3 cellular contexts compared by ENCODE assay signal in genomic region chr18:75208055-75208835, GRCh38.
TF ChIP-seq lines count a peak whose summit lies in the region.

No MANE protein-coding gene starts in this region.

TF ChIP-seq in HEK293T, 16 proteins besides CTCF, POLR2A, EP300 and RAD21 (continued from another document):
- TF ChIP-seq FOXA1 (IDR thresholded peaks at IDR 0.05), result no peak
- no peak for TF ChIP-seq ZNF384 (IDR thresholded peaks at IDR 0.05)
- TF ChIP-seq ARNT (IDR thresholded peaks at IDR 0.05), result no peak

TF ChIP-seq in WTC11, 78 proteins besides CTCF, POLR2A, EP300 and RAD21:
- TF ChIP-seq E2F4 (CRISPR knock-in tag; IDR thresholded peaks at IDR 0.05; ENCODE audit: borderline replicate concordance, low read depth) (no peak), ZBTB21 (CRISPR knock-in tag; IDR thresholded peaks at IDR 0.05; ENCODE audit: borderline replicate concordance) (no peak), FOXP1 (CRISPR knock-in tag; IDR thresholded peaks at IDR 0.05; ENCODE audit: borderline replicate concordance) (peak; percentile 77; the same call in 1 of the 2 replicates), SMAD3 (CRISPR knock-in tag; IDR thresholded peaks at IDR 0.05; ENCODE audit: borderline replicate concordance) (no peak), SP1 (CRISPR knock-in tag; conservative IDR thresholded peaks at IDR 0.05) (0 out of 2 replicates have a peak, but pooled peaks have one; percentile 30), KAT7 (CRISPR knock-in tag; IDR thresholded peaks at IDR 0.05; ENCODE audit: borderline replicate concordance) (0 out of 2 replicates have a peak, but pooled peaks have one; percentile 35), ZSCAN18 (CRISPR knock-in tag; IDR thresholded peaks at IDR 0.05) (no peak), MXD4 (CRISPR knock-in tag; IDR thresholded peaks at IDR 0.05; ENCODE audit: borderline replicate concordance) (no peak), FOXJ3 (CRISPR knock-in tag; IDR thresholded peaks at IDR 0.05; ENCODE audit: borderline replicate concordance) (no peak)
- TF ChIP-seq, protein P1, sequence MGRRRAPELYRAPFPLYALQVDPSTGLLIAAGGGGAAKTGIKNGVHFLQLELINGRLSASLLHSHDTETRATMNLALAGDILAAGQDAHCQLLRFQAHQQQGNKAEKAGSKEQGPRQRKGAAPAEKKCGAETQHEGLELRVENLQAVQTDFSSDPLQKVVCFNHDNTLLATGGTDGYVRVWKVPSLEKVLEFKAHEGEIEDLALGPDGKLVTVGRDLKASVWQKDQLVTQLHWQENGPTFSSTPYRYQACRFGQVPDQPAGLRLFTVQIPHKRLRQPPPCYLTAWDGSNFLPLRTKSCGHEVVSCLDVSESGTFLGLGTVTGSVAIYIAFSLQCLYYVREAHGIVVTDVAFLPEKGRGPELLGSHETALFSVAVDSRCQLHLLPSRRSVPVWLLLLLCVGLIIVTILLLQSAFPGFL (CRISPR knock-in tag; IDR thresholded peaks at IDR 0.05; ENCODE audit: borderline replicate concordance), result no peak
- TF ChIP-seq, protein P2, sequence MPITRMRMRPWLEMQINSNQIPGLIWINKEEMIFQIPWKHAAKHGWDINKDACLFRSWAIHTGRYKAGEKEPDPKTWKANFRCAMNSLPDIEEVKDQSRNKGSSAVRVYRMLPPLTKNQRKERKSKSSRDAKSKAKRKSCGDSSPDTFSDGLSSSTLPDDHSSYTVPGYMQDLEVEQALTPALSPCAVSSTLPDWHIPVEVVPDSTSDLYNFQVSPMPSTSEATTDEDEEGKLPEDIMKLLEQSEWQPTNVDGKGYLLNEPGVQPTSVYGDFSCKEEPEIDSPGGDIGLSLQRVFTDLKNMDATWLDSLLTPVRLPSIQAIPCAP (CRISPR knock-in tag; IDR thresholded peaks at IDR 0.05), result no peak
- TF ChIP-seq, protein P3, sequence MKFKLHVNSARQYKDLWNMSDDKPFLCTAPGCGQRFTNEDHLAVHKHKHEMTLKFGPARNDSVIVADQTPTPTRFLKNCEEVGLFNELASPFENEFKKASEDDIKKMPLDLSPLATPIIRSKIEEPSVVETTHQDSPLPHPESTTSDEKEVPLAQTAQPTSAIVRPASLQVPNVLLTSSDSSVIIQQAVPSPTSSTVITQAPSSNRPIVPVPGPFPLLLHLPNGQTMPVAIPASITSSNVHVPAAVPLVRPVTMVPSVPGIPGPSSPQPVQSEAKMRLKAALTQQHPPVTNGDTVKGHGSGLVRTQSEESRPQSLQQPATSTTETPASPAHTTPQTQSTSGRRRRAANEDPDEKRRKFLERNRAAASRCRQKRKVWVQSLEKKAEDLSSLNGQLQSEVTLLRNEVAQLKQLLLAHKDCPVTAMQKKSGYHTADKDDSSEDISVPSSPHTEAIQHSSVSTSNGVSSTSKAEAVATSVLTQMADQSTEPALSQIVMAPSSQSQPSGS (CRISPR knock-in tag; IDR thresholded peaks at IDR 0.05; ENCODE audit: borderline replicate concordance, low read depth), result no peak

TF ChIP-seq in HepG2, 621 proteins besides CTCF, POLR2A, EP300 and RAD21 (continued from another document and continues in another):
- 0 out of 2 replicates have a peak, but pooled peaks have one; percentile 32 for TF ChIP-seq GFI1 (CRISPR knock-in tag; IDR thresholded peaks at IDR 0.05; ENCODE audit: borderline replicate concordance)
- peak; percentile 10 for TF ChIP-seq TEAD3 (CRISPR knock-in tag; optimal IDR thresholded peaks at IDR 0.05; ENCODE audit: borderline replicate concordance)
- TF ChIP-seq PHB2 (IDR thresholded peaks at IDR 0.05; ENCODE audit: partially characterized antibody), result no peak
- TF ChIP-seq HMGXB4 (CRISPR knock-in tag; IDR thresholded peaks at IDR 0.05; ENCODE audit: borderline replicate concordance in 1 of 2, low read depth in 1 of 2), result peak in 1 of 2 experiments; percentile 41; a peak in 2 of 4 replicates
- peak; percentile 23; the same call in 1 of the 2 replicates for TF ChIP-seq TAF1 (CRISPR knock-in tag; IDR thresholded peaks at IDR 0.05)
- TF ChIP-seq ZNF20 (CRISPR knock-in tag; IDR thresholded peaks at IDR 0.05), result no peak
- no peak for TF ChIP-seq RNF219 (CRISPR knock-in tag; IDR thresholded peaks at IDR 0.05)
- no peak for TF ChIP-seq HNF1B (CRISPR knock-in tag; IDR thresholded peaks at IDR 0.05)
- TF ChIP-seq NCOA2 (CRISPR knock-in tag; IDR thresholded peaks at IDR 0.05), result no peak
- TF ChIP-seq SAP130 (CRISPR knock-in tag; IDR thresholded peaks at IDR 0.05; ENCODE audit: low read depth), result peak; percentile 73
- TF ChIP-seq, protein P4, sequence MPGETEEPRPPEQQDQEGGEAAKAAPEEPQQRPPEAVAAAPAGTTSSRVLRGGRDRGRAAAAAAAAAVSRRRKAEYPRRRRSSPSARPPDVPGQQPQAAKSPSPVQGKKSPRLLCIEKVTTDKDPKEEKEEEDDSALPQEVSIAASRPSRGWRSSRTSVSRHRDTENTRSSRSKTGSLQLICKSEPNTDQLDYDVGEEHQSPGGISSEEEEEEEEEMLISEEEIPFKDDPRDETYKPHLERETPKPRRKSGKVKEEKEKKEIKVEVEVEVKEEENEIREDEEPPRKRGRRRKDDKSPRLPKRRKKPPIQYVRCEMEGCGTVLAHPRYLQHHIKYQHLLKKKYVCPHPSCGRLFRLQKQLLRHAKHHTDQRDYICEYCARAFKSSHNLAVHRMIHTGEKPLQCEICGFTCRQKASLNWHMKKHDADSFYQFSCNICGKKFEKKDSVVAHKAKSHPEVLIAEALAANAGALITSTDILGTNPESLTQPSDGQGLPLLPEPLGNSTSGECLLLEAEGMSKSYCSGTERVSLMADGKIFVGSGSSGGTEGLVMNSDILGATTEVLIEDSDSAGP (CRISPR knock-in tag; IDR thresholded peaks at IDR 0.05; ENCODE audit: borderline replicate concordance), result peak; percentile 52; the same call in 1 of the 2 replicates
- 0 out of 2 replicates have a peak, but pooled peaks have one; percentile 44 for TF ChIP-seq ZNF589 (CRISPR knock-in tag; conservative IDR thresholded peaks at IDR 0.05)
- TF ChIP-seq CCDC6 (CRISPR knock-in tag; IDR thresholded peaks at IDR 0.05), result no peak
- no peak for TF ChIP-seq ZNF510 (CRISPR knock-in tag; IDR thresholded peaks at IDR 0.05; ENCODE audit: low read depth)
- TF ChIP-seq ZNF687 (CRISPR knock-in tag; IDR thresholded peaks at IDR 0.05), result peak; percentile 78
- TF ChIP-seq GABPB1 (CRISPR knock-in tag; IDR thresholded peaks at IDR 0.05), result peak; percentile 58
- TF ChIP-seq, protein P5, sequence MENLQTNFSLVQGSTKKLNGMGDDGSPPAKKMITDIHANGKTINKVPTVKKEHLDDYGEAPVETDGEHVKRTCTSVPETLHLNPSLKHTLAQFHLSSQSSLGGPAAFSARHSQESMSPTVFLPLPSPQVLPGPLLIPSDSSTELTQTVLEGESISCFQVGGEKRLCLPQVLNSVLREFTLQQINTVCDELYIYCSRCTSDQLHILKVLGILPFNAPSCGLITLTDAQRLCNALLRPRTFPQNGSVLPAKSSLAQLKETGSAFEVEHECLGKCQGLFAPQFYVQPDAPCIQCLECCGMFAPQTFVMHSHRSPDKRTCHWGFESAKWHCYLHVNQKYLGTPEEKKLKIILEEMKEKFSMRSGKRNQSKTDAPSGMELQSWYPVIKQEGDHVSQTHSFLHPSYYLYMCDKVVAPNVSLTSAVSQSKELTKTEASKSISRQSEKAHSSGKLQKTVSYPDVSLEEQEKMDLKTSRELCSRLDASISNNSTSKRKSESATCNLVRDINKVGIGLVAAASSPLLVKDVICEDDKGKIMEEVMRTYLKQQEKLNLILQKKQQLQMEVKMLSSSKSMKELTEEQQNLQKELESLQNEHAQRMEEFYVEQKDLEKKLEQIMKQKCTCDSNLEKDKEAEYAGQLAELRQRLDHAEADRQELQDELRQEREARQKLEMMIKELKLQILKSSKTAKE (CRISPR knock-in tag; IDR thresholded peaks at IDR 0.05; ENCODE audit: borderline replicate concordance), result peak; percentile 28; the same call in 1 of the 2 replicates
- TF ChIP-seq PATZ1 (CRISPR knock-in tag; IDR thresholded peaks at IDR 0.05), result peak; percentile 43; the same call in 1 of the 2 replicates
- TF ChIP-seq, protein P6, sequence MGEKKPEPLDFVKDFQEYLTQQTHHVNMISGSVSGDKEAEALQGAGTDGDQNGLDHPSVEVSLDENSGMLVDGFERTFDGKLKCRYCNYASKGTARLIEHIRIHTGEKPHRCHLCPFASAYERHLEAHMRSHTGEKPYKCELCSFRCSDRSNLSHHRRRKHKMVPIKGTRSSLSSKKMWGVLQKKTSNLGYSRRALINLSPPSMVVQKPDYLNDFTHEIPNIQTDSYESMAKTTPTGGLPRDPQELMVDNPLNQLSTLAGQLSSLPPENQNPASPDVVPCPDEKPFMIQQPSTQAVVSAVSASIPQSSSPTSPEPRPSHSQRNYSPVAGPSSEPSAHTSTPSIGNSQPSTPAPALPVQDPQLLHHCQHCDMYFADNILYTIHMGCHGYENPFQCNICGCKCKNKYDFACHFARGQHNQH (CRISPR knock-in tag; IDR thresholded peaks at IDR 0.05), result 0 out of 2 replicates have a peak, but pooled peaks have one; percentile 15
- 0 out of 2 replicates have a peak, but pooled peaks have one; percentile 25 for TF ChIP-seq TFAP4 (IDR thresholded peaks at IDR 0.05; ENCODE audit: borderline replicate concordance, low read depth)
